In the genomic region with DNA sequence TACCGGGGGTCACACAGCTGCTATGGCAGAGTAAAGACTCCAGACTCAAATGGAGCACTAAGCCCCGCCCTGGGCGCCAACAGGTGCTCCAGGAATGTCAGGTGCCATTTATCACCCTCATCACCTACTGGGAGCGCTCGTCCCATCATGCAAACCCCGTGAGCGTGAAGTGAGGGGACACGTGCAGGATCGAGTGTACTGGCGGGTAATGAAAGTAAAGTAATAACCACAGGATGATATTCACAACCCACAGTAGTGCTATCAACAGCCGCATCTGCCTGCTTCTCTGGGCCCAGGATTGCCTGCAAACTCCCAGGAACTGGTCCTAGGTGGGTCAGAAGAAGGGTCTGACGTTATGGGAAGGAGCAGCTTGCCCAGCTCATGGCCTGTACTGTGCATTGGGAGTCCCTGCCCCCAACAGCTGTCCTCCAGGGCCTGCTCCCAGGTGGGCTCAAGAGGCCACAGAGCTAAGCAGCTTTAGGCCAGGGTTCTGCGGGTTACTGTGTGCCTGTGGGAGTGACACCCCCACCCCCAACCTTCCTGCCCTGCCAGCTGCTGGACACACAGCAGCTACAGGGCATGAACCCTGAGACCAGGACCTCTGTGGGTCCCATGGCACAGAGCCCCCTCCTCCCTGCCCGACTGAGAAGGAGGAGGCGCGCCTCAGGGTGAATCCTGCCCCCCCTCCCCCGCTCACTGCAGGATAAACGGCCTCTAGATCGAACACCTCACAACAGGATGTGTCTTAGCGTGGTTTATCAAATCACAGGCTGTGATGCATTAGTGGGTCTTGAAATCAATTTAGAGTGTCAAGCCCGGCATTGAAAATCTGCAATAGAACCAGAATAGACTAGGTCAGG, we compare ENCODE assay signal across 20 cellular contexts.
A peak's percentile ranks its signal among the peaks of the same experiment; 100 is the strongest.
DNase-seq lines count a peak whose midpoint lies in the region; ATAC-seq, FAIRE-seq and TF ChIP-seq lines count a peak whose summit lies in the region.
"Had no signal": no experiment of that assay in that cellular context is flagged by ENCODE, and none has a peak within 500 bp of the region (broad histone marks: within the 10 kb centered on the region; RNA-seq: fewer than 3 reads in every experiment).

No MANE protein-coding gene starts in this region.

- H3K9ac ChIP-seq in colonic mucosa (ENCODE audit: low read depth in 2 of 2, low read length in 2 of 2) = no peak overlapping the region

- FAIRE-seq in HTR-8/SVneo (lab: Jason Lieb, UNC) = no peak
- FAIRE-seq: GM12878, RCC 7860 had no signal

- no peaks in the 10 kb centered on the region for H3K27me3 ChIP-seq in colonic mucosa

- intact Hi-C loops in Right ventricle myocardium superior (cut with DNase I) (no loop called here), head of caudate nucleus (cut with DNase I) (no loop called here), colonic mucosa (cut with DNase I) (no loop called here)

- H3K4me3 ChIP-seq in colonic mucosa = no peak overlapping the region
- H3K4me3 ChIP-seq: GM12878 had no signal

- no peaks in the 10 kb centered on the region for H3K9me3 ChIP-seq in colonic mucosa

- ATAC-seq in Right ventricle myocardium superior (ENCODE audit: poor library complexity) = no peak
- ATAC-seq: GM12878, SK-N-SH treated with all-trans-retinoic acid at 6 μM for 48 hours, T-cell had no signal

- H3K27ac ChIP-seq in colonic mucosa = no peak overlapping the region

- peak; percentile 35 for DNase-seq in NCI-H748 (lab: John Stamatoyannopoulos, UW; ENCODE audit: unreplicated experiment)
- no peak for DNase-seq in NCI-H748 treated with DMSO at 0.1 percent for 48 hours (lab: John Stamatoyannopoulos, UW)
- DNase-seq in NCI-H82 (lab: John Stamatoyannopoulos, UW) = peak; percentile 89
- peak; percentile 26 for DNase-seq in left kidney (ENCODE audit: low read depth, low spot score)
- no peak for DNase-seq in HTR-8/SVneo (ENCODE audit: insufficient read length, low spot score)
- DNase-seq in Right ventricle myocardium superior = no peak
- no peak for DNase-seq in head of caudate nucleus
- no peak for DNase-seq in colonic mucosa
- DNase-seq: 8988T; CD4-positive, CD25-positive, alpha-beta regulatory T cell; COR-L47; KG1; NCI-H1930; NCI-H510A treated with DMSO at 0.1 percent for 48 hours; NK-92 treated with Interleukin-12 subunit alpha and Interleukin-12 subunit beta, amount 100 ng/mL, for 24 hours; SHP77 treated with DMSO at 0.1 percent for 48 hours; T-cell had no signal

- H3K4me1 ChIP-seq in colonic mucosa = no peaks in the 10 kb centered on the region

- no peaks in the 10 kb centered on the region for H3K36me3 ChIP-seq in colonic mucosa

- no peak for TF ChIP-seq CTCF in colonic mucosa (IDR thresholded peaks at IDR 0.05)

Comparison
In these comparisons a context has a peak if more than half of its experiments do, and no peak if none do; other contexts are left out.
1. DNase-seq: peak in NCI-H748 (single experiment), NCI-H82 (single experiment) and left kidney (single experiment); none in NCI-H748 treated with DMSO at 0.1 percent for 48 hours (single experiment), HTR-8/SVneo (single experiment), Right ventricle myocardium superior (single experiment), head of caudate nucleus (0 of 42) and colonic mucosa (single experiment).